8 cellular contexts compared by ENCODE assay signal in the genomic region with DNA sequence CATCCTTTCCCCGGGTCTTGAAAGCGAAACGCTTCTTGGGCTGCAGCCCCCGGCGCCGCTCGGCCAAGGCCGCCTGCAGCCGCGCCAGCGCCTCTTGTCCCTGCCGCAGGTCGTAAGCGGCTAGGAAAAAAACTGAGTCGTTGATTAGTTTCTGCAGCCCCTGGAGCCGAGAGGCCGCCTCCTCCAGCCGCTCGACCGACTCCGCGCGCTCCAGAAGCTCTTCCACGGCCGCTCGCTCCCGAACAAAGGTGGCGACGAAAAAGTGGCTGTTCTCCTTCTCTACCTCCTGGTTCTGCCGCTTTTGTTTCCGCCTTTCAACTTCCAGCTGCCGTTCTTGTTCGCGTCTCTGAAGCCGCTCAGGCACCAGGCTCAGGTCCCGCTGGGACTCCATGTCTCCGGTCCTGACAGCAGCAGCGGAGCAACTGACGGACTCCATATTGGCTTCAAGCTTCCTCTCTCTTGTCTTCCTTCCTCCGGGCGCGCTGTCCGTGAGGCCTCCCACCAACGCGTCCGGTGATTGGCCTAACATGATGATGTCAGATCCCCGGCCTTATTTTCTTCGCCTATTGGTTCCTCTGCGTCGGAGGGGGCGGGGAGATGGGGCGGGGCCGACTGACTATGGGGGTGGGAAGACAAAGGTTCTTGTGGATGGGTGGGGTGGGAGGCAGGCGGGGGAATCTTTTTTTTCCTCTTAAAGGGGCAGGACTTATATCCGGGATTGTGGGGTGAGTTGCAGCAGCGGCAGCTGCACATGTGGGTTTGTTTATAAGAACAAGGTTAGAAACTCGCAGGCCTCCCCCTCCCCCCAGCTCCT. TPM values are rescaled to one million over a fixed set of nuclear protein-coding genes. Genes with fewer than 3 reads are reported as not detected.
DNase-seq lines count a peak whose midpoint lies in the region; ATAC-seq and TF ChIP-seq lines count a peak whose summit lies in the region.

A gene with protein sequence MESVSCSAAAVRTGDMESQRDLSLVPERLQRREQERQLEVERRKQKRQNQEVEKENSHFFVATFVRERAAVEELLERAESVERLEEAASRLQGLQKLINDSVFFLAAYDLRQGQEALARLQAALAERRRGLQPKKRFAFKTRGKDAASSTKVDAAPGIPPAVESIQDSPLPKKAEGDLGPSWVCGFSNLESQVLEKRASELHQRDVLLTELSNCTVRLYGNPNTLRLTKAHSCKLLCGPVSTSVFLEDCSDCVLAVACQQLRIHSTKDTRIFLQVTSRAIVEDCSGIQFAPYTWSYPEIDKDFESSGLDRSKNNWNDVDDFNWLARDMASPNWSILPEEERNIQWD (minus strand): TSS at position 466 of the 814 bp plus-strand sequence. CDS start 30 bp downstream, at position 436.

- peaks cover 19% of the 10 kb centered on the region for H3K4me1 Mint-ChIP-seq in T-helper 17 cell

- ATAC-seq in GM18499 (IDR thresholded peaks at IDR 0.05; ENCODE audit: insufficient read depth, unreplicated experiment) (peak; percentile 63), HG02938 (IDR thresholded peaks at IDR 0.05; ENCODE audit: unreplicated experiment) (peak; percentile 80), T-helper 17 cell (peak; percentile 80)

- under 1% methylated on average over 56 of the region's 57 CpGs for WGBS in prostate gland

- peak; percentile 97 for TF ChIP-seq POLR2A in prostate gland (IDR thresholded peaks at IDR 0.05)

- H3K27me3 ChIP-seq in right atrium auricular region: no peaks in the 10 kb centered on the region
- no peaks in the 10 kb centered on the region for H3K27me3 ChIP-seq in prostate gland (replicated peaks; ENCODE audit: insufficient read depth)

- H3K4me3 ChIP-seq in right atrium auricular region (peak within 1 kb of the TSS; percentile 82 to 97), prostate gland (peak within 1 kb of the TSS; percentile 51 to 81)

- H3K4me1 ChIP-seq in right atrium auricular region (peaks cover 0 to 26% of the 10 kb centered on the region in 2 donors), prostate gland (replicated peaks) (peaks cover 8% of the 10 kb centered on the region)

- intact Hi-C loops in prostate gland (cut with DNase I): loop anchor here (1.0 to 10.0 kb wide), 3 partner anchors 35 to 133 kb away; a partner anchor contains a TSS

- H3K27ac Mint-ChIP-seq in T-helper 17 cell: peak within 1 kb of the TSS; percentile 93

- H3K9me3 ChIP-seq in T-helper 17 cell (ENCODE audit: control insufficient read depth, low read length, poor library complexity, severe bottlenecking) (no peaks in the 10 kb centered on the region), right atrium auricular region (no peaks in the 10 kb centered on the region), prostate gland (no peaks in the 10 kb centered on the region)

- TF ChIP-seq CTCF in right atrium auricular region (IDR thresholded peaks at IDR 0.05): no peak
- TF ChIP-seq CTCF in prostate gland (IDR thresholded peaks at IDR 0.05): no peak

- H3K4me3 Mint-ChIP-seq in T-helper 17 cell: peak within 1 kb of the TSS; percentile 92

- H3K36me3 Mint-ChIP-seq in T-helper 17 cell (ENCODE audit: low read depth): peaks cover 2% of the 10 kb centered on the region

- H3K27ac ChIP-seq in right atrium auricular region (peak within 1 kb of the TSS; percentile 91 to 94), prostate gland (peak within 1 kb of the TSS; percentile 96 to 97)

- DNase-seq in NCI-H187 (lab: John Stamatoyannopoulos, UW) (peak; percentile 82 to 95), T-helper 17 cell (peak; percentile 80 to 92 (median 84)), anterior cingulate cortex (lab: John Stamatoyannopoulos, UW) (peak; percentile 74 to 100 (median 97)), right atrium auricular region (ENCODE audit: low spot score) (peak; percentile 98), prostate gland (ENCODE audit: low spot score) (peak; percentile 99), ureter (ENCODE audit: low spot score) (peak; percentile 98)

- H3K27me3 Mint-ChIP-seq in T-helper 17 cell: no peaks in the 10 kb centered on the region

- H3K36me3 ChIP-seq in right atrium auricular region (no peaks in the 10 kb centered on the region), prostate gland (no peaks in the 10 kb centered on the region)

RNA-seq across cellular contexts. Expression of the gene that starts here (rescaled TPM):
- total RNA-seq in T-helper 17 cell: 10 to 100 TPM; 71.5 to 73.2 TPM
- 10 to 100 TPM; 18.8 to 21.4 TPM for total RNA-seq in right atrium auricular region
- 10 to 100 TPM; 43.4 to 59.8 TPM for total RNA-seq in prostate gland
- 16.5 TPM for total RNA-seq in ureter

Comparison
In these comparisons a context has a peak if more than half of its experiments do, and no peak if none do; other contexts are left out.
1. Peak in every context shown above with its lines: DNase-seq, ATAC-seq, H3K4me3 ChIP-seq and H3K27ac ChIP-seq.